In the genomic region with DNA sequence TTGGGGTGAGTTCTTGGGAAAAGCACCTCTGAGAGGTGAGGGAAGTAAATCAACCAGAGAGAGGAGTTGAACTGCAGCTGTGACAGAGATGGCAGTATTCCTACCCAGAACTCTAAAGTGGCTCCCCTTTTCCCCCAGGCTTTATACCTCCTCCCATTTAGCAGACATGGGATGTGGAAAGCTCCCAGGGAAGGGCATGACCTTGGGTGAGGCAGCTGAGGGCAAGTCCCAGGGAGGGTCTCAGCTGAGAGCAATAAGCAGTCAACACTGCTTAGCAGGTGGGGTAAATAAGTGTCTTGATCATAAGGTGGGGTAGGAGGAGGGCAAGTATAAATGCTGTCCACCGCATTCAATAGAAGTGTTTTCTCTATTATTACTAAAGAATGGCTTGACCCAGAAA, we compare ENCODE assay signal across 15 cellular contexts.
DNase-seq lines count a peak whose midpoint lies in the region; ATAC-seq and TF ChIP-seq lines count a peak whose summit lies in the region.
"Had no signal": no experiment of that assay in that cellular context is flagged by ENCODE, and none has a peak within 500 bp of the region (broad histone marks: within the 10 kb centered on the region; RNA-seq: fewer than 3 reads in every experiment).

No MANE protein-coding gene starts in this region.

- DNase-seq in Right ventricle myocardium superior = no peak
- DNase-seq in left cardiac atrium = no peak
- no peak for DNase-seq in heart left ventricle
- DNase-seq in trophoblast cell = no peak
- no peak for DNase-seq in adrenal gland
- no peak for DNase-seq in globus pallidus (ENCODE audit: low spot score)
- DNase-seq: DMS 273 treated with DMSO at 0.1 percent for 48 hours, RPMI8226, upper lobe of left lung had no signal

- intact Hi-C loops in Right ventricle myocardium superior (cut with DNase I) (loop anchor here (10.0 kb wide), 1 partner anchor 397 kb away; the partner anchor contains the start of gene ARHGAP5), left cardiac atrium (cut with DNase I) (no loop called here), heart left ventricle (cut with DNase I) (loop anchor here in 6 of 10 donors (2.0 to 10.0 kb wide), 10 partner anchors 23 to 545 kb away; partner anchors contain the start of gene ARHGAP5 (in 2 of the 6)), adrenal gland (cut with DNase I) (loop anchor here in 1 of 2 donors (10.0 kb wide), 1 partner anchor 217 kb away; no protein-coding TSS in a partner anchor)

- no peak overlapping the region for H3K23ac ChIP-seq in trophoblast cell (ENCODE audit: low read length)

- H3K36me3 ChIP-seq in heart left ventricle (no peaks in the 10 kb centered on the region), trophoblast cell (ENCODE audit: control insufficient read depth in 1 of 2, insufficient read depth in 2 of 2, low read length in 2 of 2) (no peaks in the 10 kb centered on the region), adrenal gland (replicated peaks in 1 of 2) (no peaks in the 10 kb centered on the region)
- H3K36me3 ChIP-seq: MG63, upper lobe of left lung had no signal

- no peak for TF ChIP-seq CTCF in heart left ventricle (IDR thresholded peaks at IDR 0.05)
- TF ChIP-seq CTCF in adrenal gland (IDR thresholded peaks at IDR 0.05) = no peak

- no peak overlapping the region for H3K4ac ChIP-seq in trophoblast cell (ENCODE audit: low read depth, low read length)

- peak overlapping the region; percentile 50 to 88 (median 72) for H3K27ac ChIP-seq in heart left ventricle
- peak overlapping the region; percentile 55 for H3K27ac ChIP-seq in trophoblast cell (ENCODE audit: low read depth, low read length)
- H3K27ac ChIP-seq in adrenal gland = no peak overlapping the region
- H3K27ac ChIP-seq: HL-60 had no signal

- H3K4me3 ChIP-seq in heart left ventricle (no peak overlapping the region), trophoblast cell (ENCODE audit: low read depth, low read length) (no peak overlapping the region), adrenal gland (no peak overlapping the region)
- H3K4me3 ChIP-seq: lung, MG63, upper lobe of left lung had no signal

- peak overlapping the region; percentile 89 for H2BK12ac ChIP-seq in trophoblast cell (ENCODE audit: low read length)

- H3K9me3 ChIP-seq in heart left ventricle (no peaks in the 10 kb centered on the region), trophoblast cell (ENCODE audit: insufficient read depth, low read depth, low read length) (no peaks in the 10 kb centered on the region), adrenal gland (replicated peaks in 1 of 3) (no peaks in the 10 kb centered on the region)
- H3K9me3 ChIP-seq: MG63, upper lobe of left lung had no signal

- no peak overlapping the region for H4K12ac ChIP-seq in trophoblast cell (ENCODE audit: low read depth, low read length)

- H2AK5ac ChIP-seq in trophoblast cell (ENCODE audit: low read length) = no peak overlapping the region

- peak overlapping the region; percentile 74 for H2BK120ac ChIP-seq in trophoblast cell (ENCODE audit: insufficient read depth, low read length, poor library complexity)

- peaks cover 0 to 67% (median 23%) of the 10 kb centered on the region in 12 donors for H3K4me1 ChIP-seq in heart left ventricle
- H3K4me1 ChIP-seq in trophoblast cell (ENCODE audit: control insufficient read depth in 1 of 2, insufficient read depth in 2 of 2, low read length in 2 of 2) = peaks cover 6 to 15% of the 10 kb centered on the region in 2 experiments
- H3K4me1 ChIP-seq in adrenal gland (replicated peaks in 1 of 2) = peaks cover 0 to 14% of the 10 kb centered on the region in 2 donors

- H3K79me2 ChIP-seq in trophoblast cell (ENCODE audit: control insufficient read depth, insufficient read depth, low read length, poor library complexity) = no peaks in the 10 kb centered on the region

- TF ChIP-seq POLR2A in heart left ventricle (IDR thresholded peaks at IDR 0.05) (no peak), adrenal gland (IDR thresholded peaks at IDR 0.05) (no peak)

- peaks cover 17% of the 10 kb centered on the region for H3K79me1 ChIP-seq in trophoblast cell (ENCODE audit: low read length)

- H3K4me2 ChIP-seq in trophoblast cell (ENCODE audit: low read length) = no peak overlapping the region

- peak overlapping the region; percentile 66 for H4K91ac ChIP-seq in trophoblast cell (ENCODE audit: low read depth, low read length)

- no peak overlapping the region for H2AFZ ChIP-seq in trophoblast cell (ENCODE audit: insufficient read depth, low read length, poor library complexity)

- no peak overlapping the region for H3K9ac ChIP-seq in trophoblast cell (ENCODE audit: low read length)

- 83 to 100% (median 96%) methylated on average over 1 of the region's 1 CpG for WGBS in heart left ventricle, 4 donors
- WGBS in trophoblast cell (ENCODE audit: extremely low coverage, insufficient coverage, insufficient read length) = no CpG with 5 or more reads among the region's 1 CpG
- WGBS in adrenal gland, 4 donors = 87 to 96% (median 91%) methylated on average over 1 of the region's 1 CpG

- H3K18ac ChIP-seq in trophoblast cell (ENCODE audit: low read length) = no peak overlapping the region

- H3K14ac ChIP-seq in trophoblast cell (ENCODE audit: low read length) = peak overlapping the region; percentile 5

- H4K8ac ChIP-seq in trophoblast cell (ENCODE audit: low read depth, low read length) = peak overlapping the region; percentile 73

- H3K27me3 ChIP-seq in heart left ventricle (no peaks in the 10 kb centered on the region), trophoblast cell (ENCODE audit: insufficient read depth, low read length) (no peaks in the 10 kb centered on the region), adrenal gland (no peaks in the 10 kb centered on the region)
- H3K27me3 ChIP-seq: MG63, upper lobe of left lung had no signal

- peak overlapping the region; percentile 18 for H2BK5ac ChIP-seq in trophoblast cell (ENCODE audit: low read depth, low read length, poor library complexity)

- ATAC-seq in Right ventricle myocardium superior (ENCODE audit: poor library complexity) (peak; percentile 16), left cardiac atrium (no peak), heart left ventricle (peak in 2 of 4 donors; percentile 1 to 21), GM21526 (IDR thresholded peaks at IDR 0.05; ENCODE audit: low FRiP score, unreplicated experiment) (no peak), HG03135 (IDR thresholded peaks at IDR 0.05; ENCODE audit: unreplicated experiment) (no peak)
- ATAC-seq: activated naive CD4-positive, alpha-beta T cell treated with anti-CD3 and anti-CD28 coated beads, Interleukin-2, amount 50 U/mL, for 72 hours had no signal

Comparison
In these comparisons a context has a peak if more than half of its experiments do, and no peak if none do; other contexts are left out.
1. intact Hi-C loops: an anchor here in Right ventricle myocardium superior (10.0 kb wide) and heart left ventricle (2.0 to 10.0 kb wide); none called in left cardiac atrium.
2. H3K27ac ChIP-seq: peak in heart left ventricle (12 of 12) and trophoblast cell (single experiment); none in adrenal gland (0 of 5).